20 cellular contexts compared by ENCODE assay signal in genomic region chr1:101075926-101076325, GRCh38.
"Had no signal": no experiment of that assay in that cellular context is flagged by ENCODE, and none has a peak within 500 bp of the region (broad histone marks: within the 10 kb centered on the region; RNA-seq: fewer than 3 reads in every experiment).

No MANE protein-coding gene starts in this region.

- H3K4me3 ChIP-seq: cardiac muscle cell, coronary artery, dorsolateral prefrontal cortex, esophagus squamous epithelium, left ventricle myocardium inferior, lung, right lobe of liver, thoracic aorta, uterus had no signal

- H3K27me3 ChIP-seq: cardiac muscle cell, dorsolateral prefrontal cortex, esophagus squamous epithelium, right lobe of liver, uterus had no signal

- H3K4me1 ChIP-seq: esophagus squamous epithelium, right lobe of liver, uterus had no signal

- H3K9me3 ChIP-seq: esophagus squamous epithelium, left ventricle myocardium inferior, right lobe of liver, thoracic aorta, uterus had no signal

- H3K36me3 ChIP-seq: thoracic aorta, uterus had no signal

- DNase-seq: activated CD4-positive, alpha-beta T cell treated with anti-CD3 and anti-CD28 coated beads for 36 hours; activated CD4-positive, CD25-positive, alpha-beta regulatory T cell; activated naive CD4-positive, alpha-beta T cell; activated T-cell treated with anti-CD3 and anti-CD28 coated beads for 4 hours; activated T-cell treated with anti-CD3 and anti-CD28 coated beads, Interleukin-2, amount 50 U/mL, for 72 hours; anterior cingulate cortex; cerebellar nuclear complex; dorsolateral prefrontal cortex; effector memory CD8-positive, alpha-beta T cell; esophagus squamous epithelium; left ventricle myocardium inferior; posterior cingulate gyrus; right lobe of liver; stimulated activated CD4-positive, alpha-beta T cell treated with anti-CD3 and anti-CD28 coated beads, Interleukin-12 subunit alpha, Interleukin-12 subunit beta, amount 100 ng/mL, for 4 hours; stimulated activated CD4-positive, alpha-beta T cell treated with anti-CD3 and anti-CD28 coated beads, Interleukin-4, amount 100 ng/mL, for 1 hour; uterus had no signal

- H3K27ac ChIP-seq: cardiac muscle cell, coronary artery, dorsolateral prefrontal cortex, esophagus squamous epithelium, left ventricle myocardium inferior, right lobe of liver, thoracic aorta, uterus had no signal

- ATAC-seq: activated CD4-positive, alpha-beta T cell treated with anti-CD3 and anti-CD28 coated beads for 36 hours; activated T-cell treated with anti-CD3 and anti-CD28 coated beads, Interleukin-2, amount 50 U/mL, for 72 hours; effector memory CD8-positive, alpha-beta T cell; right lobe of liver had no signal
